2 cellular contexts compared by ENCODE assay signal in genomic region chr12:46617167-46617566, GRCh38.
TF ChIP-seq lines count a peak whose summit lies in the region.

No MANE protein-coding gene starts in this region.

TF ChIP-seq in IMR-90, 13 proteins besides CTCF, POLR2A, EP300 and RAD21:
- TF ChIP-seq, protein P1, sequence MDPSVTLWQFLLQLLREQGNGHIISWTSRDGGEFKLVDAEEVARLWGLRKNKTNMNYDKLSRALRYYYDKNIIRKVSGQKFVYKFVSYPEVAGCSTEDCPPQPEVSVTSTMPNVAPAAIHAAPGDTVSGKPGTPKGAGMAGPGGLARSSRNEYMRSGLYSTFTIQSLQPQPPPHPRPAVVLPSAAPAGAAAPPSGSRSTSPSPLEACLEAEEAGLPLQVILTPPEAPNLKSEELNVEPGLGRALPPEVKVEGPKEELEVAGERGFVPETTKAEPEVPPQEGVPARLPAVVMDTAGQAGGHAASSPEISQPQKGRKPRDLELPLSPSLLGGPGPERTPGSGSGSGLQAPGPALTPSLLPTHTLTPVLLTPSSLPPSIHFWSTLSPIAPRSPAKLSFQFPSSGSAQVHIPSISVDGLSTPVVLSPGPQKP (IDR thresholded peaks at IDR 0.05; ENCODE audit: borderline replicate concordance, low read depth, low read length) = no peak
- TF ChIP-seq FOS (IDR thresholded peaks at IDR 0.05; ENCODE audit: low read depth, low read length) (no peak), CEBPB (IDR thresholded peaks at IDR 0.05; ENCODE audit: low read depth, low read length) (peak; percentile 68)

TF ChIP-seq in H1, 55 proteins besides CTCF, POLR2A, EP300 and RAD21:
- TF ChIP-seq PHF8 (conservative IDR thresholded peaks at IDR 0.05; ENCODE audit: low read depth, low read length) (no peak), EZH2 (IDR thresholded peaks at IDR 0.05; ENCODE audit: low read depth, low read length, severe bottlenecking) (no peak), SP1 (IDR thresholded peaks at IDR 0.05; ENCODE audit: low read depth, low read length) (no peak), NANOG (IDR thresholded peaks at IDR 0.05; ENCODE audit: insufficient read depth, low read depth, low read length, poor library complexity, severe bottlenecking) (no peak), CHD1 (IDR thresholded peaks at IDR 0.05; ENCODE audit: low read depth, low read length) (no peak), SUZ12 (IDR thresholded peaks at IDR 0.05; ENCODE audit: low read length) (no peak), BRCA1 (IDR thresholded peaks at IDR 0.05; ENCODE audit: low read depth, low read length) (no peak), KDM1A (IDR thresholded peaks at IDR 0.05; ENCODE audit: borderline replicate concordance, low read length) (no peak), POLR2AphosphoS5 (IDR thresholded peaks at IDR 0.05; ENCODE audit: low read depth, low read length) (no peak)
TF ChIP-seq in H1: peak in this region for 0.
